In genomic region chr5:17114233-17114632, GRCh38 we compare ENCODE assay signal across 22 cellular contexts.
DNase-seq lines count a peak whose midpoint lies in the region; ATAC-seq and TF ChIP-seq lines count a peak whose summit lies in the region.
"Had no signal": no experiment of that assay in that cellular context is flagged by ENCODE, and none has a peak within 500 bp of the region (broad histone marks: within the 10 kb centered on the region; RNA-seq: fewer than 3 reads in every experiment).

No MANE protein-coding gene starts in this region.

- 53% methylated on average over 6 of the region's 6 CpGs for WGBS in hepatocyte (ENCODE audit: low lambda C conversion rate, missing lambda C conversion rate)

- peaks cover 63% of the 10 kb centered on the region for H3K4me1 Mint-ChIP-seq in Calu3 (ENCODE audit: low read depth, unreplicated experiment)
- H3K4me1 Mint-ChIP-seq in CD8-positive, alpha-beta memory T cell: no peaks in the 10 kb centered on the region
- H3K4me1 Mint-ChIP-seq: activated naive CD4-positive, alpha-beta T cell treated with anti-CD3 and anti-CD28 coated beads, Interleukin-2, amount 50 U/mL, for 24 hours had no signal

- no peaks in the 10 kb centered on the region for H3K9me3 Mint-ChIP-seq in Calu3 (ENCODE audit: low read depth, unreplicated experiment)
- H3K9me3 Mint-ChIP-seq in CD8-positive, alpha-beta memory T cell: peaks cover 0 to 4% (median 2%) of the 10 kb centered on the region in 5 donors
- H3K9me3 Mint-ChIP-seq: activated naive CD4-positive, alpha-beta T cell treated with anti-CD3 and anti-CD28 coated beads, Interleukin-2, amount 50 U/mL, for 24 hours; activated T-helper 1 cell treated with anti-CD3 and anti-CD28 coated beads, Interleukin-12 subunit alpha, Interleukin-12 subunit beta, Interleukin-2, Interleukin-4 antibody, amounts not matched to agents 30 ng/mL and 10 ng/mL and 1 ng/mL, durations not matched to agents 14 hours and 24 hours and 36 hours; CD8-positive, alpha-beta T cell; H9 had no signal

- H3K4me2 ChIP-seq in hepatocyte: peak overlapping the region; percentile 13
- peak overlapping the region; percentile 60 for H3K4me2 ChIP-seq in skeletal muscle satellite cell (ENCODE audit: low read length)
- H3K4me2 ChIP-seq in OCI-LY7 (ENCODE audit: low read length): no peak overlapping the region

- BruUV-seq in Calu3 (replicated peaks; lab: Mats Ljungman, UMichigan): no TSS peak
- BruUV-seq in OCI-LY7 (replicated peaks; lab: Mats Ljungman, UMichigan): no TSS peak

- intact Hi-C loops in Calu3 (cut with micrococcal nuclease; ENCODE audit: unreplicated experiment): loop anchor here (5.0 kb wide), 3 partner anchors 73 to 182 kb away; no protein-coding TSS in a partner anchor
- intact Hi-C loops in head of caudate nucleus (cut with DNase I): no loop called here
- intact Hi-C loops in OCI-LY7 (cut with micrococcal nuclease; ENCODE audit: unreplicated experiment): no loop called here

- H3K4me3 ChIP-seq in adipocyte (ENCODE audit: low read length): peak overlapping the region; percentile 28
- H3K4me3 ChIP-seq in hepatocyte: no peak overlapping the region
- no peak overlapping the region for H3K4me3 ChIP-seq in skeletal muscle satellite cell (ENCODE audit: low read length)
- no peak overlapping the region for H3K4me3 ChIP-seq in CD8-positive, alpha-beta memory T cell (ENCODE audit: low read length)
- no peak overlapping the region for H3K4me3 ChIP-seq in OCI-LY7 (ENCODE audit: low read depth, low read length, poor library complexity, severe bottlenecking)
- H3K4me3 ChIP-seq: ovary, right lobe of liver had no signal

- no peaks in the 10 kb centered on the region for H4K20me1 ChIP-seq in hepatocyte (ENCODE audit: insufficient read depth, poor library complexity, severe bottlenecking)
- H4K20me1 ChIP-seq in OCI-LY7 (ENCODE audit: insufficient read depth, low read length): no peaks in the 10 kb centered on the region

- H3K27ac Mint-ChIP-seq in Calu3 (ENCODE audit: unreplicated experiment): peak overlapping the region; percentile 96
- H3K27ac Mint-ChIP-seq in CD8-positive, alpha-beta memory T cell: no peak overlapping the region
- H3K27ac Mint-ChIP-seq: activated naive CD4-positive, alpha-beta T cell treated with anti-CD3 and anti-CD28 coated beads, Interleukin-2, amount 50 U/mL, for 24 hours; activated T-helper 1 cell treated with anti-CD3 and anti-CD28 coated beads, Interleukin-12 subunit alpha, Interleukin-12 subunit beta, Interleukin-2, Interleukin-4 antibody, amounts not matched to agents 30 ng/mL and 10 ng/mL and 1 ng/mL, durations not matched to agents 14 hours and 24 hours and 36 hours; CD8-positive, alpha-beta T cell; H9; naive thymus-derived CD4-positive, alpha-beta T cell had no signal

- H3K27ac ChIP-seq in hepatocyte (no peak overlapping the region), OCI-LY7 (ENCODE audit: low read depth, low read length, poor library complexity, severe bottlenecking) (no peak overlapping the region)
- no peak overlapping the region for H3K27ac ChIP-seq in CD8-positive, alpha-beta memory T cell (ENCODE audit: low read depth, low read length)
- H3K27ac ChIP-seq: ovary, right lobe of liver had no signal

- DNase-seq in Calu3 (peak; percentile 35), adipocyte (ENCODE audit: low read depth) (no peak), hepatocyte (ENCODE audit: low spot score) (no peak), head of caudate nucleus (no peak), OCI-LY7 (ENCODE audit: low spot score) (no peak)
- no peak for DNase-seq in CD8-positive, alpha-beta memory T cell
- DNase-seq: CD8-positive, alpha-beta T cell; DMS79 treated with DMSO at 0.1 percent for 48 hours; H9; islet precursor cell; Kasumi-1; naive thymus-derived CD4-positive, alpha-beta T cell; NCI-H1105; NCI-H2081; NCI-H510A treated with DMSO at 0.1 percent for 48 hours; ovary; right lobe of liver had no signal

- H3K9ac ChIP-seq in adipocyte (ENCODE audit: low read length): no peak overlapping the region
- peak overlapping the region; percentile 53 for H3K9ac ChIP-seq in skeletal muscle satellite cell (ENCODE audit: low read depth, low read length)

- H3K79me2 ChIP-seq in hepatocyte (no peaks in the 10 kb centered on the region), OCI-LY7 (ENCODE audit: insufficient read depth, low read depth, low read length) (no peaks in the 10 kb centered on the region)

- H3K9me2 ChIP-seq in hepatocyte (replicated peaks; ENCODE audit: insufficient read depth) (no peaks in the 10 kb centered on the region), OCI-LY7 (ENCODE audit: insufficient read depth, low read length) (no peaks in the 10 kb centered on the region)

- TF ChIP-seq CTCF in Calu3 (IDR thresholded peaks at IDR 0.05; ENCODE audit: unreplicated experiment): no peak
- no peak for TF ChIP-seq CTCF in hepatocyte (IDR thresholded peaks at IDR 0.05; ENCODE audit: poor library complexity)
- TF ChIP-seq CTCF in OCI-LY7 (conservative IDR thresholded peaks at IDR 0.05; ENCODE audit: low read length): no peak

- no peaks in the 10 kb centered on the region for H3K27me3 Mint-ChIP-seq in Calu3 (ENCODE audit: unreplicated experiment)
- H3K27me3 Mint-ChIP-seq in CD8-positive, alpha-beta memory T cell: peaks cover 0 to 1% of the 10 kb centered on the region in 2 donors

- H3K27me3 ChIP-seq in adipocyte (replicated peaks; ENCODE audit: control insufficient read depth, insufficient read depth, low read length): no peaks in the 10 kb centered on the region
- H3K27me3 ChIP-seq in hepatocyte: no peaks in the 10 kb centered on the region
- H3K27me3 ChIP-seq in skeletal muscle satellite cell (ENCODE audit: control insufficient read depth, insufficient read depth, low read length): no peaks in the 10 kb centered on the region
- H3K27me3 ChIP-seq in CD8-positive, alpha-beta memory T cell (ENCODE audit: insufficient read depth, low read length, poor library complexity, severe bottlenecking): no peaks in the 10 kb centered on the region
- H3K27me3 ChIP-seq: ovary, right lobe of liver had no signal

- CTCF ChIA-PET in Calu3 (lab: Charles Lee) (interaction anchor here (0.5 to 1.8 kb wide), 5 partner anchors 14 to 181 kb away, joined by 3 to 8 read pairs (median 4); no protein-coding TSS in a partner anchor), OCI-LY7 (lab: Charles Lee; ENCODE audit: unreplicated experiment) (no interaction called here)
- CTCF ChIA-PET in CD8-positive, alpha-beta memory T cell (lab: Charles Lee): no interaction called here

- H3K9me3 ChIP-seq in adipocyte (ENCODE audit: control insufficient read depth, low read length) (no peaks in the 10 kb centered on the region), hepatocyte (ENCODE audit: low read depth) (no peaks in the 10 kb centered on the region), skeletal muscle satellite cell (replicated peaks; ENCODE audit: low read length) (no peaks in the 10 kb centered on the region), OCI-LY7 (ENCODE audit: low read length) (no peaks in the 10 kb centered on the region)
- H3K9me3 ChIP-seq in CD8-positive, alpha-beta memory T cell (ENCODE audit: low read length): no peaks in the 10 kb centered on the region
- H3K9me3 ChIP-seq: ovary, right lobe of liver had no signal

- no peak for ATAC-seq in HG03045 (IDR thresholded peaks at IDR 0.05; ENCODE audit: unreplicated experiment)
- ATAC-seq: CD8-positive, alpha-beta T cell; naive thymus-derived CD4-positive, alpha-beta T cell; right lobe of liver; Right ventricle myocardium inferior had no signal

- POLR2A ChIA-PET in CD8-positive, alpha-beta memory T cell (lab: Charles Lee): no interaction called here
- POLR2A ChIA-PET in OCI-LY7 (lab: Charles Lee): interaction anchor here (1.0 kb wide), 1 partner anchor 17 kb away, joined by 3 read pairs; no protein-coding TSS in a partner anchor

- peaks cover 20% of the 10 kb centered on the region for H3K4me1 ChIP-seq in adipocyte (ENCODE audit: control insufficient read depth, insufficient read depth, low read length)
- peaks cover 9% of the 10 kb centered on the region for H3K4me1 ChIP-seq in hepatocyte (ENCODE audit: insufficient read depth)
- peaks cover 41% of the 10 kb centered on the region for H3K4me1 ChIP-seq in skeletal muscle satellite cell (ENCODE audit: control insufficient read depth, insufficient read depth, low read length)
- H3K4me1 ChIP-seq in CD8-positive, alpha-beta memory T cell (ENCODE audit: insufficient read depth, low read length): no peaks in the 10 kb centered on the region
- H3K4me1 ChIP-seq in OCI-LY7 (ENCODE audit: insufficient read depth, low read length, poor library complexity, severe bottlenecking): no peaks in the 10 kb centered on the region
- H3K4me1 ChIP-seq: right lobe of liver had no signal

- H3K36me3 ChIP-seq in adipocyte (ENCODE audit: control insufficient read depth, insufficient read depth, low read length, severe bottlenecking) (no peaks in the 10 kb centered on the region), hepatocyte (replicated peaks; ENCODE audit: insufficient read depth, low read depth) (no peaks in the 10 kb centered on the region), skeletal muscle satellite cell (ENCODE audit: insufficient read depth, low read length) (no peaks in the 10 kb centered on the region), OCI-LY7 (ENCODE audit: insufficient read depth, low read length) (no peaks in the 10 kb centered on the region)
- no peaks in the 10 kb centered on the region for H3K36me3 ChIP-seq in CD8-positive, alpha-beta memory T cell (ENCODE audit: insufficient read depth, low read length)
- H3K36me3 ChIP-seq: ovary, right lobe of liver had no signal

- H3K4me3 Mint-ChIP-seq in Calu3 (ENCODE audit: low read depth, unreplicated experiment): peak overlapping the region; percentile 59
- no peak overlapping the region for H3K4me3 Mint-ChIP-seq in CD8-positive, alpha-beta memory T cell
- H3K4me3 Mint-ChIP-seq: activated naive CD4-positive, alpha-beta T cell treated with anti-CD3 and anti-CD28 coated beads, Interleukin-2, amount 50 U/mL, for 24 hours; activated T-helper 1 cell treated with anti-CD3 and anti-CD28 coated beads, Interleukin-12 subunit alpha, Interleukin-12 subunit beta, Interleukin-2, Interleukin-4 antibody, amounts not matched to agents 30 ng/mL and 10 ng/mL and 1 ng/mL, durations not matched to agents 14 hours and 24 hours and 36 hours; CD8-positive, alpha-beta T cell; H9; naive thymus-derived CD4-positive, alpha-beta T cell had no signal

- H2AFZ ChIP-seq in hepatocyte (no peak overlapping the region), OCI-LY7 (ENCODE audit: low read length) (no peak overlapping the region)

- H3K36me3 Mint-ChIP-seq in Calu3 (ENCODE audit: insufficient read depth, unreplicated experiment): peaks cover 22% of the 10 kb centered on the region
- H3K36me3 Mint-ChIP-seq in CD8-positive, alpha-beta memory T cell: no peaks in the 10 kb centered on the region
- H3K36me3 Mint-ChIP-seq: activated naive CD4-positive, alpha-beta T cell treated with anti-CD3 and anti-CD28 coated beads, Interleukin-2, amount 50 U/mL, for 24 hours; CD8-positive, alpha-beta T cell; naive thymus-derived CD4-positive, alpha-beta T cell had no signal
